In the genomic region with DNA sequence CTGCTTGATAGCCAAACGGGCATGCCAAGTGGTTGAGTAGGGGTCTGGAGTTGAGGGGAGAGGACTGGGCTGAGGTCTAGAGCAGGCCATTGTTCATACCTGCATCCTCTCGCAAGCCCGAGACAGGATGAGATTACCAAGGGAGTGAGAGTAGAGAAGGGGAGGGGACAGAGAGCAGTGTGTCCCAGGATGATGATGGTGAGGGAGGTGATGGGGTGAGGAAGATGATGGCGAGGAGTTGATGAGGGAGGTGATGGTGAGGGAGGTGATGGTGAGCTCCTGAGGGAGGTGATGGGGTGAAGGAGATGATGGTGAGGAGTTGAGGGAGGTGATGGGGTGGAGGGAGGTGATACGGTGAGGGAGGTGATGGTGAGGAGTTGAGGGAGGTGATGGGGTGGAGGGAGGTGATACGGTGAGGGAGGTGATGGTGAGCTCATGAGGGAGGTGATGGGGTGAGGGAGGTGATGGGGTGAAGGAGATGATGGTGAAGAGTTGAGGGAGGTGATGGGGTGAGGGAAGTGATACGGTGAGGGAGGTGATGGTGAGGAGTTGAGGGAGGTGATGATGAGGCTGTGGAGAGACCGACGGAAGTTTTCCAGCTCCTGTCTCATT, we compare ENCODE assay signal across 2 cellular contexts.
TF ChIP-seq lines count a peak whose summit lies in the region.

No MANE protein-coding gene starts in this region.

TF ChIP-seq in WTC11, 78 proteins besides CTCF, POLR2A, EP300 and RAD21:
- TF ChIP-seq TCF7 (CRISPR knock-in tag; IDR thresholded peaks at IDR 0.05; ENCODE audit: low read depth) (no peak), FOXP1 (CRISPR knock-in tag; IDR thresholded peaks at IDR 0.05; ENCODE audit: borderline replicate concordance) (no peak), ETV6 (CRISPR knock-in tag; IDR thresholded peaks at IDR 0.05) (no peak), ZNF317 (CRISPR knock-in tag; IDR thresholded peaks at IDR 0.05; ENCODE audit: borderline replicate concordance, low read depth) (no peak), ZNF396 (CRISPR knock-in tag; IDR thresholded peaks at IDR 0.05; ENCODE audit: borderline replicate concordance) (no peak), NFATC4 (CRISPR knock-in tag; IDR thresholded peaks at IDR 0.05) (no peak), SP1 (CRISPR knock-in tag; conservative IDR thresholded peaks at IDR 0.05) (no peak), KAT7 (CRISPR knock-in tag; IDR thresholded peaks at IDR 0.05; ENCODE audit: borderline replicate concordance) (no peak)
- TF ChIP-seq, protein P1, sequence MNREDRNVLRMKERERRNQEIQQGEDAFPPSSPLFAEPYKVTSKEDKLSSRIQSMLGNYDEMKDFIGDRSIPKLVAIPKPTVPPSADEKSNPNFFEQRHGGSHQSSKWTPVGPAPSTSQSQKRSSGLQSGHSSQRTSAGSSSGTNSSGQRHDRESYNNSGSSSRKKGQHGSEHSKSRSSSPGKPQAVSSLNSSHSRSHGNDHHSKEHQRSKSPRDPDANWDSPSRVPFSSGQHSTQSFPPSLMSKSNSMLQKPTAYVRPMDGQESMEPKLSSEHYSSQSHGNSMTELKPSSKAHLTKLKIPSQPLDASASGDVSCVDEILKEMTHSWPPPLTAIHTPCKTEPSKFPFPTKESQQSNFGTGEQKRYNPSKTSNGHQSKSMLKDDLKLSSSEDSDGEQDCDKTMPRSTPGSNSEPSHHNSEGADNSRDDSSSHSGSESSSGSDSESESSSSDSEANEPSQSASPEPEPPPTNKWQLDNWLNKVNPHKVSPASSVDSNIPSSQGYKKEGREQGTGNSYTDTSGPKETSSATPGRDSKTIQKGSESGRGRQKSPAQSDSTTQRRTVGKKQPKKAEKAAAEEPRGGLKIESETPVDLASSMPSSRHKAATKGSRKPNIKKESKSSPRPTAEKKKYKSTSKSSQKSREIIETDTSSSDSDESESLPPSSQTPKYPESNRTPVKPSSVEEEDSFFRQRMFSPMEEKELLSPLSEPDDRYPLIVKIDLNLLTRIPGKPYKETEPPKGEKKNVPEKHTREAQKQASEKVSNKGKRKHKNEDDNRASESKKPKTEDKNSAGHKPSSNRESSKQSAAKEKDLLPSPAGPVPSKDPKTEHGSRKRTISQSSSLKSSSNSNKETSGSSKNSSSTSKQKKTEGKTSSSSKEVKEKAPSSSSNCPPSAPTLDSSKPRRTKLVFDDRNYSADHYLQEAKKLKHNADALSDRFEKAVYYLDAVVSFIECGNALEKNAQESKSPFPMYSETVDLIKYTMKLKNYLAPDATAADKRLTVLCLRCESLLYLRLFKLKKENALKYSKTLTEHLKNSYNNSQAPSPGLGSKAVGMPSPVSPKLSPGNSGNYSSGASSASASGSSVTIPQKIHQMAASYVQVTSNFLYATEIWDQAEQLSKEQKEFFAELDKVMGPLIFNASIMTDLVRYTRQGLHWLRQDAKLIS (CRISPR knock-in tag; IDR thresholded peaks at IDR 0.05; ENCODE audit: borderline replicate concordance) = no peak

TF ChIP-seq in H1, 55 proteins besides CTCF, POLR2A, EP300 and RAD21:
- no peak for TF ChIP-seq CHD2 (IDR thresholded peaks at IDR 0.05; ENCODE audit: low read length)
- no peak for TF ChIP-seq TCF12 (IDR thresholded peaks at IDR 0.05; ENCODE audit: low read depth, low read length)
- TF ChIP-seq TBP (IDR thresholded peaks at IDR 0.05; ENCODE audit: low read depth, low read length) = no peak
- TF ChIP-seq ASH2L (IDR thresholded peaks at IDR 0.05; ENCODE audit: low read length) = no peak
- no peak for TF ChIP-seq POU5F1 (IDR thresholded peaks at IDR 0.05; ENCODE audit: low read depth, low read length)
- no peak for TF ChIP-seq EZH2 (IDR thresholded peaks at IDR 0.05; ENCODE audit: low read depth, low read length, severe bottlenecking)
- no peak for TF ChIP-seq GTF2F1 (IDR thresholded peaks at IDR 0.05; ENCODE audit: borderline replicate concordance, low read depth, low read length)
- no peak for TF ChIP-seq GABPA (IDR thresholded peaks at IDR 0.05; ENCODE audit: borderline replicate concordance, insufficient read depth, low read length)
- TF ChIP-seq BCL11A (IDR thresholded peaks at IDR 0.05; ENCODE audit: low read depth in 2 of 2, low read length in 2 of 2) = no peak
- TF ChIP-seq EGR1 (IDR thresholded peaks at IDR 0.05; ENCODE audit: borderline replicate concordance, low read depth, low read length) = no peak
- no peak for TF ChIP-seq SP4 (IDR thresholded peaks at IDR 0.05; ENCODE audit: low read length)
